ENCODE assay signal across 16 cellular contexts in the genomic region with DNA sequence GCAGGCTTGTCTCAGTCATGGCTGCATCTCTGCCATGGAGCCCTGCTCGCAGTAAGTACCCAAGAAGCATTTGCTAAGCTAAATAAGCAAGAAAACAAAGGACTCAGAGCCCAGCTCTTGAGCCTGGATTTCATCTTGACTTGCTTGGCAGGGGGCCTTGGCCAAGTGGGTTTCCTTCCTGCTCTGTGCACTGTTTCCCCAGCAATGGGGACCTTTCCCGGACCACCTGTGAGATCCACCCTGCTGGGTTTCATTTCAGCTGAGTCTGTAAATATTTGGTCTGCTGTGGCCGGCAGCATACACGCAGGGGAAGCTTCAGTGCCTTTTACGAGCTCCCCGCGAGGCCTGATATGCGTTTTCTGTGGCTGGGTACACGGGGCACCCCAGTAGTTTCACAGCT. TPM values are rescaled to one million over a fixed set of nuclear protein-coding genes. Genes with fewer than 3 reads are reported as not detected.
DNase-seq lines count a peak whose midpoint lies in the region; TF ChIP-seq lines count a peak whose summit lies in the region.
"Had no signal": no experiment of that assay in that cellular context is flagged by ENCODE, and none has a peak within 500 bp of the region (broad histone marks: within the 10 kb centered on the region; RNA-seq: fewer than 3 reads in every experiment).

No MANE protein-coding gene starts in this region.

- no peak overlapping the region for H3K4me3 Mint-ChIP-seq in osteocyte (ENCODE audit: unreplicated experiment)
- H3K4me3 Mint-ChIP-seq: activated CD4-positive, alpha-beta memory T cell treated with anti-CD3 and anti-CD28 coated beads for 36 hours; activated naive CD8-positive, alpha-beta T cell treated with anti-CD3 and anti-CD28 coated beads, Interleukin-2, amount 10 ng/mL, durations not matched to agents 7 days and 5 days had no signal

- peak overlapping the region; percentile 87 for H3K27ac ChIP-seq in VCaP
- peak overlapping the region in 1 of 4 donors; percentile 29 for H3K27ac ChIP-seq in sigmoid colon
- H3K27ac ChIP-seq: cardiac muscle cell had no signal

- peaks cover 41% of the 10 kb centered on the region for H3K4me1 Mint-ChIP-seq in osteocyte (ENCODE audit: unreplicated experiment)

- H3K36me3 ChIP-seq in sigmoid colon, result peaks cover 0 to 16% (median 5%) of the 10 kb centered on the region in 4 donors
- H3K36me3 ChIP-seq: cardiac muscle cell had no signal

- WGBS in sigmoid colon, 2 donors, result 43 to 47% methylated on average over 9 of the region's 9 CpGs

- DNase-seq in H4 (ENCODE audit: low spot score) (peak; percentile 48), NCI-H146 treated with DMSO at 0.1 percent for 48 hours (lab: John Stamatoyannopoulos, UW; ENCODE audit: unreplicated experiment) (peak; percentile 52), osteocyte (ENCODE audit: extremely low spot score, unreplicated experiment) (no peak), sigmoid colon (no peak), cerebellar nuclear complex (lab: John Stamatoyannopoulos, UW) (no peak), SIG-M5 (lab: John Stamatoyannopoulos, UW) (no peak)
- DNase-seq: activated CD4-positive, alpha-beta memory T cell treated with anti-CD3 and anti-CD28 coated beads for 36 hours; activated naive CD8-positive, alpha-beta T cell treated with anti-CD3 and anti-CD28 coated beads, Interleukin-2, amount 10 ng/mL, durations not matched to agents 7 days and 5 days; activated T-cell treated with anti-CD3 and anti-CD28 coated beads, Interleukin-2, amount 50 U/mL, for 48 hours; AML-193; right cardiac atrium; stimulated activated CD4-positive, alpha-beta T cell treated with anti-CD3 and anti-CD28 coated beads, Interleukin-1b, Interleukin-23, amount 100 ng/mL, for 48 hours; substantia nigra had no signal

- H3K27ac Mint-ChIP-seq in osteocyte (ENCODE audit: unreplicated experiment), result peak overlapping the region; percentile 60
- H3K27ac Mint-ChIP-seq: activated CD4-positive, alpha-beta memory T cell treated with anti-CD3 and anti-CD28 coated beads for 36 hours; activated naive CD8-positive, alpha-beta T cell treated with anti-CD3 and anti-CD28 coated beads, Interleukin-2, amount 10 ng/mL, durations not matched to agents 7 days and 5 days had no signal

- H3K27me3 ChIP-seq in sigmoid colon, result no peaks in the 10 kb centered on the region
- H3K27me3 ChIP-seq: cardiac muscle cell had no signal

- H3K9me3 Mint-ChIP-seq in osteocyte (ENCODE audit: unreplicated experiment), result no peaks in the 10 kb centered on the region
- H3K9me3 Mint-ChIP-seq: activated CD4-positive, alpha-beta memory T cell treated with anti-CD3 and anti-CD28 coated beads for 36 hours; activated naive CD8-positive, alpha-beta T cell treated with anti-CD3 and anti-CD28 coated beads, Interleukin-2, amount 10 ng/mL, durations not matched to agents 7 days and 5 days had no signal

- peaks cover 2% of the 10 kb centered on the region for H3K36me3 Mint-ChIP-seq in osteocyte (ENCODE audit: unreplicated experiment)
- H3K36me3 Mint-ChIP-seq: activated CD4-positive, alpha-beta memory T cell treated with anti-CD3 and anti-CD28 coated beads for 36 hours; activated naive CD8-positive, alpha-beta T cell treated with anti-CD3 and anti-CD28 coated beads, Interleukin-2, amount 10 ng/mL, durations not matched to agents 7 days and 5 days had no signal

- H3K9me3 ChIP-seq in sigmoid colon, result no peaks in the 10 kb centered on the region

- H3K4me1 ChIP-seq in sigmoid colon, result peaks cover 0 to 17% (median 7%) of the 10 kb centered on the region in 4 donors

- no peaks in the 10 kb centered on the region for H3K27me3 Mint-ChIP-seq in osteocyte (ENCODE audit: unreplicated experiment)
- H3K27me3 Mint-ChIP-seq: activated CD4-positive, alpha-beta memory T cell treated with anti-CD3 and anti-CD28 coated beads for 36 hours; activated naive CD8-positive, alpha-beta T cell treated with anti-CD3 and anti-CD28 coated beads, Interleukin-2, amount 10 ng/mL, durations not matched to agents 7 days and 5 days had no signal

- intact Hi-C loops in sigmoid colon (cut with DNase I), result no loop called here

- TF ChIP-seq POLR2A in sigmoid colon (IDR thresholded peaks at IDR 0.05), result no peak

- H3K4me3 ChIP-seq in sigmoid colon, result no peak overlapping the region
- H3K4me3 ChIP-seq: cardiac muscle cell had no signal

- TF ChIP-seq EP300 in sigmoid colon (IDR thresholded peaks at IDR 0.05), result no peak

- TF ChIP-seq CTCF in VCaP (conservative IDR thresholded peaks at IDR 0.05) (no peak), osteocyte (IDR thresholded peaks at IDR 0.05) (no peak), sigmoid colon (IDR thresholded peaks at IDR 0.05) (no peak)

RNA-seq across cellular contexts. Expression of a gene that starts 12.4 kb away (rescaled TPM):
- total RNA-seq in H4 (2014; rRNA removed; shearing (Covaris generic)), result 2.3 and 4.3 TPM in 2 replicates
- total RNA-seq in osteocyte, result 13.5 and 16.4 TPM in 2 replicates
- under 1 TPM in 3 of 4 donors, not detected in 1; 0.33 to 0.55 (median 0.41) TPM for total RNA-seq in sigmoid colon
- 10 to 100 TPM in 2 of 3 donors, 1 to 10 TPM in 1; 2.8 to 27.5 (median 12.0) TPM for polyA plus RNA-seq in sigmoid colon
- total RNA-seq: NCI-H460 had no signal

RNA-seq across cellular contexts. Expression of a gene that starts 42.5 kb away (rescaled TPM):
- total RNA-seq in H4 (2014; rRNA removed; shearing (Covaris generic)), result 10.8 and 19.1 TPM in 2 replicates
- total RNA-seq in osteocyte (79.9 and 91.9 TPM in 2 replicates), sigmoid colon (10 to 100 TPM; 22.8 to 80.0 (median 38.1) TPM)
- 10 to 100 TPM; 22.2 to 58.8 (median 24.3) TPM for polyA plus RNA-seq in sigmoid colon

RNA-seq across cellular contexts. Expression of a gene that starts 42.8 kb away (rescaled TPM):
- 18.4 and 19.5 TPM in 2 replicates for total RNA-seq in H4 (2014; rRNA removed; shearing (Covaris generic))
- total RNA-seq in osteocyte (88.2 and 97.1 TPM in 2 replicates), sigmoid colon (10 to 100 TPM; 48.9 to 75.9 (median 60.4) TPM)
- polyA plus RNA-seq in sigmoid colon, result 10 to 100 TPM; 25.7 to 64.1 (median 30.6) TPM

Comparison
In these comparisons a context has a peak if more than half of its experiments do, and no peak if none do; other contexts are left out.
1. DNase-seq: peak in H4 (single experiment) and NCI-H146 treated with DMSO at 0.1 percent for 48 hours (single experiment); none in osteocyte (single experiment), sigmoid colon (single experiment), cerebellar nuclear complex (0 of 2) and SIG-M5 (single experiment).